In the genomic region with DNA sequence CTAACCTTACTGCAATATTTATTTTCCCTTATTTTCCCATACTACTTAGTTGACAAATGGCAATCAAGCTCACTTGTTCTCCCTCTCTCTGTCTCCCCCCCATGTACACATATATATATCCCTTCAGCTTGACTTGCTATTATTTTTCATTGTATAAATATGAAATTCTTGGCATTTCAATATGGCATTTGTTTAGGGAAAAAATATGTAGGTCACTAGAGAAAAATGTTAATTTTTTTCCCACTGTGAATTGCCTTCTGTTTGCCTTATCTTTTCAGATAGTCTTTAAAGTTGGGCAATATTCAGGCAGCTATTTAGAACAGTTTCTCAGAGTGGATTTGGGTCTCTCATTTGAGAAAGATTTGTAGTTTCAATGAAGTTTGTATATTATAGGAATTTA, we compare ENCODE assay signal across 25 cellular contexts.
"Had no signal": no experiment of that assay in that cellular context is flagged by ENCODE, and none has a peak within 500 bp of the region (broad histone marks: within the 10 kb centered on the region; RNA-seq: fewer than 3 reads in every experiment).

No MANE protein-coding gene starts in this region.

- H3K27me3 Mint-ChIP-seq: activated naive CD8-positive, alpha-beta T cell; activated T-cell treated with anti-CD3 and anti-CD28 coated beads, Interleukin-2, amount 50 U/mL, for 24 hours; activated T-helper 17 cell treated with anti-CD3 and anti-CD28 coated beads, Interleukin-2, amount 50 U/mL, for 72 hours; stimulated activated naive CD8-positive, alpha-beta T cell treated with anti-CD3 and anti-CD28 coated beads, Interleukin-15, Interleukin-2, amounts not matched to agents 100 ng/mL and 50 ng/mL, for 24 hours had no signal

- H3K4me3 Mint-ChIP-seq: activated naive CD8-positive, alpha-beta T cell; activated T-cell treated with anti-CD3 and anti-CD28 coated beads, Interleukin-2, amount 50 U/mL, for 24 hours; activated T-helper 17 cell treated with anti-CD3 and anti-CD28 coated beads, Interleukin-2, amount 50 U/mL, for 72 hours; natural killer cell; stimulated activated naive CD8-positive, alpha-beta T cell treated with anti-CD3 and anti-CD28 coated beads, Interleukin-15, Interleukin-2, amounts not matched to agents 100 ng/mL and 50 ng/mL, for 24 hours had no signal

- H3K4me3 ChIP-seq: cardiac muscle cell, gastrocnemius medialis, tibial nerve, uterus had no signal

- FAIRE-seq: endothelial cell of umbilical vein, TTC549 had no signal

- H3K36me3 Mint-ChIP-seq: activated naive CD8-positive, alpha-beta T cell had no signal

- H3K4me1 Mint-ChIP-seq: activated T-helper 17 cell treated with anti-CD3 and anti-CD28 coated beads, Interleukin-2, amount 50 U/mL, for 72 hours; natural killer cell had no signal

- H3K79me2 ChIP-seq: parathyroid adenoma had no signal

- H3K9me3 Mint-ChIP-seq: activated T-cell treated with anti-CD3 and anti-CD28 coated beads, Interleukin-2, amount 50 U/mL, for 24 hours; activated T-helper 17 cell treated with anti-CD3 and anti-CD28 coated beads, Interleukin-2, amount 50 U/mL, for 72 hours; natural killer cell; stimulated activated naive CD8-positive, alpha-beta T cell treated with anti-CD3 and anti-CD28 coated beads, Interleukin-15, Interleukin-2, amounts not matched to agents 100 ng/mL and 50 ng/mL, for 24 hours had no signal

- H3K9me3 ChIP-seq: gastrocnemius medialis, tibial nerve, uterus had no signal

- H3K27me3 ChIP-seq: cardiac muscle cell, gastrocnemius medialis, tibial nerve, uterus had no signal

- ATAC-seq: activated T-helper 17 cell treated with anti-CD3 and anti-CD28 coated beads, Interleukin-2, amount 50 U/mL, for 72 hours; esophagus mucosa; gastrocnemius medialis; natural killer cell had no signal

- H3K36me3 ChIP-seq: uterus, WERI-Rb-1 had no signal

- DNase-seq: activated CD4-positive, alpha-beta T cell treated with anti-CD3 and anti-CD28 coated beads for 1 hour; activated CD4-positive, alpha-beta T cell treated with anti-CD3 and anti-CD28 coated beads, Interleukin-2, amount 50 U/mL, for 4 hours; activated CD8-positive, alpha-beta memory T cell treated with anti-CD3 and anti-CD28 coated beads for 24 hours; activated CD8-positive, alpha-beta memory T cell treated with anti-CD3 and anti-CD28 coated beads, Interleukin-2, amount 50 U/mL, for 4 hours; activated naive CD4-positive, alpha-beta T cell; activated T-cell treated with anti-CD3 and anti-CD28 coated beads, Interleukin-2, amount 50 U/mL, for 24 hours; effector memory CD4-positive, alpha-beta T cell; gastrocnemius medialis; hippocampal formation; mammary epithelial cell; midbrain; natural killer cell; stimulated activated CD4-positive, alpha-beta T cell treated with anti-CD3 and anti-CD28 coated beads, Interleukin-4, amount 100 ng/mL, for 24 hours; T-helper 1 cell; uterus; WERI-Rb-1 had no signal

- H2AFZ ChIP-seq: parathyroid adenoma had no signal

- H3K9ac ChIP-seq: parathyroid adenoma had no signal

- H3K4me1 ChIP-seq: gastrocnemius medialis, parathyroid adenoma, uterus had no signal

- H3K27ac Mint-ChIP-seq: activated naive CD8-positive, alpha-beta T cell; activated T-cell treated with anti-CD3 and anti-CD28 coated beads, Interleukin-2, amount 50 U/mL, for 24 hours; activated T-helper 17 cell treated with anti-CD3 and anti-CD28 coated beads, Interleukin-2, amount 50 U/mL, for 72 hours; natural killer cell; stimulated activated naive CD8-positive, alpha-beta T cell treated with anti-CD3 and anti-CD28 coated beads, Interleukin-15, Interleukin-2, amounts not matched to agents 100 ng/mL and 50 ng/mL, for 24 hours had no signal

- H3K27ac ChIP-seq: cardiac muscle cell, gastrocnemius medialis, parathyroid adenoma, tibial nerve, uterus, WERI-Rb-1 had no signal
